Comparison of ENCODE assay signal across 25 cellular contexts in the genomic region with DNA sequence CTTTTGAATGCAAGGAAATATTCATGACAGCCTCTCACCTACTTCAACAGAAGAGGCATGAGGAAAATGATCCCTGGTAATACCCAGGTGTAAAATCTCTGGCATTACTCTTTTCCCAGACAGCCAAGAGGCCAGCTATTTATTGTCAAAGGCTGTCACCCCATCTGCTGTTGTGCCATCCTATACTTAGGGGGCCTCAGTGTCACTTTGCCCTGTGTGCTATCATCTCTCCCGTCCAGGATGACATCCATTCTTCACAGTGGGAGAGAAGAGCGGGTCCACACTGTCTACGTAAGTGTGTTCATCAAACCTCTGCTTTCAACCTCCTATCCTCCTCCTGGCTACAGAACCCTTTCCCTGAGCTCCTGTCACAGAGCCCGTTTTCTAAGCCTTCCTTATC.
"Had no signal": no experiment of that assay in that cellular context is flagged by ENCODE, and none has a peak within 500 bp of the region (broad histone marks: within the 10 kb centered on the region; RNA-seq: fewer than 3 reads in every experiment).

No MANE protein-coding gene starts in this region.

- H3K4me3 Mint-ChIP-seq: activated CD4-positive, alpha-beta T cell treated with anti-CD3 and anti-CD28 coated beads for 36 hours; activated naive CD8-positive, alpha-beta T cell; activated T-cell treated with anti-CD3 and anti-CD28 coated beads, Interleukin-2, amount 50 U/mL, for 4 hours; memory B cell; naive B cell; neural progenitor cell; stimulated activated naive B cell treated with anti-CD40 and anti-IgM and Interleukin-4, amounts not matched to agents 10 μg/mL and 1 μg/mL and 100 μg/mL, for 72 hours; WTC11 had no signal

- DNase-seq: activated CD4-positive, alpha-beta T cell treated with anti-CD3 and anti-CD28 coated beads for 36 hours; activated CD4-positive, alpha-beta T cell treated with anti-CD3 and anti-CD28 coated beads, Interleukin-2, amount 50 U/mL, for 4 hours; activated CD8-positive, alpha-beta memory T cell treated with anti-CD3 and anti-CD28 coated beads, Interleukin-2, amount 50 U/mL, for 48 hours; activated naive CD4-positive, alpha-beta T cell; activated T-cell treated with anti-CD3 and anti-CD28 coated beads, Interleukin-2, amount 50 U/mL, for 4 hours; adrenal gland; brain microvascular endothelial cell; caudate nucleus; effector memory CD4-positive, alpha-beta T cell; gastrocnemius medialis; head of caudate nucleus; hypothalamus; mucosa of descending colon; naive B cell; small intestine; stimulated activated CD8-positive, alpha-beta memory T cell treated with anti-CD3 and anti-CD28 coated beads, Interleukin-4, amount 100 ng/mL, for 48 hours; stimulated activated naive B cell treated with anti-CD40 and anti-IgM and Interleukin-4, amounts not matched to agents 10 μg/mL and 1 μg/mL and 100 μg/mL, for 72 hours; T-helper 9 cell had no signal

- H3K36me3 Mint-ChIP-seq: activated naive CD8-positive, alpha-beta T cell; memory B cell; naive B cell; neural progenitor cell; stimulated activated naive B cell treated with anti-CD40 and anti-IgM and Interleukin-4, amounts not matched to agents 10 μg/mL and 1 μg/mL and 100 μg/mL, for 72 hours; WTC11 had no signal

- H3K4me1 Mint-ChIP-seq: activated CD4-positive, alpha-beta T cell treated with anti-CD3 and anti-CD28 coated beads for 36 hours; memory B cell; naive B cell; stimulated activated naive B cell treated with anti-CD40 and anti-IgM and Interleukin-4, amounts not matched to agents 10 μg/mL and 1 μg/mL and 100 μg/mL, for 72 hours had no signal

- H3K9me3 Mint-ChIP-seq: activated T-cell treated with anti-CD3 and anti-CD28 coated beads, Interleukin-2, amount 50 U/mL, for 4 hours; activated T-helper 2 cell treated with anti-CD3 and anti-CD28 coated beads, Interferon-gamma antibody, Interleukin-2, Interleukin-4, amounts not matched to agents 10 μg/mL and 5 μg/mL and 100 μg/mL, durations not matched to agents 14 hours and 24 hours and 36 hours; memory B cell; stimulated activated naive B cell treated with anti-CD40 and anti-IgM and Interleukin-4, amounts not matched to agents 10 μg/mL and 1 μg/mL and 100 μg/mL, for 72 hours; WTC11 had no signal

- ATAC-seq: activated CD4-positive, alpha-beta T cell treated with anti-CD3 and anti-CD28 coated beads for 36 hours; activated T-cell treated with anti-CD3 and anti-CD28 coated beads, Interleukin-2, amount 50 U/mL, for 4 hours; esophagus mucosa; gastrocnemius medialis; mucosa of descending colon; sciatic nerve; stimulated activated naive B cell treated with anti-CD40 and anti-IgM and Interleukin-4, amounts not matched to agents 10 μg/mL and 1 μg/mL and 100 μg/mL, for 72 hours; WTC11 had no signal

- H3K27me3 Mint-ChIP-seq: activated CD4-positive, alpha-beta T cell treated with anti-CD3 and anti-CD28 coated beads for 36 hours; memory B cell; naive B cell; stimulated activated naive B cell treated with anti-CD40 and anti-IgM and Interleukin-4, amounts not matched to agents 10 μg/mL and 1 μg/mL and 100 μg/mL, for 72 hours had no signal

- H3K27ac Mint-ChIP-seq: activated CD4-positive, alpha-beta T cell treated with anti-CD3 and anti-CD28 coated beads for 36 hours; activated naive CD8-positive, alpha-beta T cell; activated T-helper 2 cell treated with anti-CD3 and anti-CD28 coated beads, Interferon-gamma antibody, Interleukin-2, Interleukin-4, amounts not matched to agents 10 μg/mL and 5 μg/mL and 100 μg/mL, durations not matched to agents 14 hours and 24 hours and 36 hours; memory B cell; naive B cell; stimulated activated naive B cell treated with anti-CD40 and anti-IgM and Interleukin-4, amounts not matched to agents 10 μg/mL and 1 μg/mL and 100 μg/mL, for 72 hours had no signal
